1 cellular context compared by ENCODE assay signal in the genomic region with DNA sequence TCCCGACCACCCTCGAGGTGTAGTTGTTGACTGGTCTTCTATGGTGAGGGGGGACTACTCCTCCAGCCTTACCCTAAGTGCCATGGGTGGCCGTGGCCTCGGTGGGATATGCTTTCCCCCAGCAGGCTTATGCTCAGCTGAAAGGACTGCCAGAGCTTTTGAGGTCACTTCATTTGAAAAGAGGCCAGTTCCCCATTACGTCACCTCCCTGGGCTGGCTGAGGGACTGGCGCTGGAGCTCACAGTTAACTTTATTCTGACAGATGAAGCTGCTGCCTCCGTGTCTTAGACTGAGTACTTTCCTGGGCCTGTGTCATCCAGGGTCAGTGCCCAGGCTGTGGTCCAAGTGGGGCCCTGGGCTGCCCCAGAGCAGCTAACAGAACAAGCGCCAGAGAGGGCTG.
TF ChIP-seq lines count a peak whose summit lies in the region.

No MANE protein-coding gene starts in this region.

TF ChIP-seq in HepG2, 621 proteins besides CTCF, POLR2A, EP300 and RAD21 (continued from another document and continues in another):
- TF ChIP-seq, protein P1, sequence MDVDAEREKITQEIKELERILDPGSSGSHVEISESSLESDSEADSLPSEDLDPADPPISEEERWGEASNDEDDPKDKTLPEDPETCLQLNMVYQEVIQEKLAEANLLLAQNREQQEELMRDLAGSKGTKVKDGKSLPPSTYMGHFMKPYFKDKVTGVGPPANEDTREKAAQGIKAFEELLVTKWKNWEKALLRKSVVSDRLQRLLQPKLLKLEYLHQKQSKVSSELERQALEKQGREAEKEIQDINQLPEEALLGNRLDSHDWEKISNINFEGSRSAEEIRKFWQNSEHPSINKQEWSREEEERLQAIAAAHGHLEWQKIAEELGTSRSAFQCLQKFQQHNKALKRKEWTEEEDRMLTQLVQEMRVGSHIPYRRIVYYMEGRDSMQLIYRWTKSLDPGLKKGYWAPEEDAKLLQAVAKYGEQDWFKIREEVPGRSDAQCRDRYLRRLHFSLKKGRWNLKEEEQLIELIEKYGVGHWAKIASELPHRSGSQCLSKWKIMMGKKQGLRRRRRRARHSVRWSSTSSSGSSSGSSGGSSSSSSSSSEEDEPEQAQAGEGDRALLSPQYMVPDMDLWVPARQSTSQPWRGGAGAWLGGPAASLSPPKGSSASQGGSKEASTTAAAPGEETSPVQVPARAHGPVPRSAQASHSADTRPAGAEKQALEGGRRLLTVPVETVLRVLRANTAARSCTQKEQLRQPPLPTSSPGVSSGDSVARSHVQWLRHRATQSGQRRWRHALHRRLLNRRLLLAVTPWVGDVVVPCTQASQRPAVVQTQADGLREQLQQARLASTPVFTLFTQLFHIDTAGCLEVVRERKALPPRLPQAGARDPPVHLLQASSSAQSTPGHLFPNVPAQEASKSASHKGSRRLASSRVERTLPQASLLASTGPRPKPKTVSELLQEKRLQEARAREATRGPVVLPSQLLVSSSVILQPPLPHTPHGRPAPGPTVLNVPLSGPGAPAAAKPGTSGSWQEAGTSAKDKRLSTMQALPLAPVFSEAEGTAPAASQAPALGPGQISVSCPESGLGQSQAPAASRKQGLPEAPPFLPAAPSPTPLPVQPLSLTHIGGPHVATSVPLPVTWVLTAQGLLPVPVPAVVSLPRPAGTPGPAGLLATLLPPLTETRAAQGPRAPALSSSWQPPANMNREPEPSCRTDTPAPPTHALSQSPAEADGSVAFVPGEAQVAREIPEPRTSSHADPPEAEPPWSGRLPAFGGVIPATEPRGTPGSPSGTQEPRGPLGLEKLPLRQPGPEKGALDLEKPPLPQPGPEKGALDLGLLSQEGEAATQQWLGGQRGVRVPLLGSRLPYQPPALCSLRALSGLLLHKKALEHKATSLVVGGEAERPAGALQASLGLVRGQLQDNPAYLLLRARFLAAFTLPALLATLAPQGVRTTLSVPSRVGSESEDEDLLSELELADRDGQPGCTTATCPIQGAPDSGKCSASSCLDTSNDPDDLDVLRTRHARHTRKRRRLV (CRISPR knock-in tag; IDR thresholded peaks at IDR 0.05): no peak
- no peak for TF ChIP-seq KLF6 (CRISPR knock-in tag; IDR thresholded peaks at IDR 0.05)
- TF ChIP-seq PLSCR1 (CRISPR knock-in tag; IDR thresholded peaks at IDR 0.05; ENCODE audit: borderline replicate concordance): no peak
- TF ChIP-seq, protein P2, sequence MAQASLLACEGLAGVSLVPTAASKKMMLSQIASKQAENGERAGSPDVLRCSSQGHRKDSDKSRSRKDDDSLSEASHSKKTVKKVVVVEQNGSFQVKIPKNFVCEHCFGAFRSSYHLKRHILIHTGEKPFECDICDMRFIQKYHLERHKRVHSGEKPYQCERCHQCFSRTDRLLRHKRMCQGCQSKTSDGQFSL (CRISPR knock-in tag; IDR thresholded peaks at IDR 0.05): no peak
- TF ChIP-seq, protein P3, sequence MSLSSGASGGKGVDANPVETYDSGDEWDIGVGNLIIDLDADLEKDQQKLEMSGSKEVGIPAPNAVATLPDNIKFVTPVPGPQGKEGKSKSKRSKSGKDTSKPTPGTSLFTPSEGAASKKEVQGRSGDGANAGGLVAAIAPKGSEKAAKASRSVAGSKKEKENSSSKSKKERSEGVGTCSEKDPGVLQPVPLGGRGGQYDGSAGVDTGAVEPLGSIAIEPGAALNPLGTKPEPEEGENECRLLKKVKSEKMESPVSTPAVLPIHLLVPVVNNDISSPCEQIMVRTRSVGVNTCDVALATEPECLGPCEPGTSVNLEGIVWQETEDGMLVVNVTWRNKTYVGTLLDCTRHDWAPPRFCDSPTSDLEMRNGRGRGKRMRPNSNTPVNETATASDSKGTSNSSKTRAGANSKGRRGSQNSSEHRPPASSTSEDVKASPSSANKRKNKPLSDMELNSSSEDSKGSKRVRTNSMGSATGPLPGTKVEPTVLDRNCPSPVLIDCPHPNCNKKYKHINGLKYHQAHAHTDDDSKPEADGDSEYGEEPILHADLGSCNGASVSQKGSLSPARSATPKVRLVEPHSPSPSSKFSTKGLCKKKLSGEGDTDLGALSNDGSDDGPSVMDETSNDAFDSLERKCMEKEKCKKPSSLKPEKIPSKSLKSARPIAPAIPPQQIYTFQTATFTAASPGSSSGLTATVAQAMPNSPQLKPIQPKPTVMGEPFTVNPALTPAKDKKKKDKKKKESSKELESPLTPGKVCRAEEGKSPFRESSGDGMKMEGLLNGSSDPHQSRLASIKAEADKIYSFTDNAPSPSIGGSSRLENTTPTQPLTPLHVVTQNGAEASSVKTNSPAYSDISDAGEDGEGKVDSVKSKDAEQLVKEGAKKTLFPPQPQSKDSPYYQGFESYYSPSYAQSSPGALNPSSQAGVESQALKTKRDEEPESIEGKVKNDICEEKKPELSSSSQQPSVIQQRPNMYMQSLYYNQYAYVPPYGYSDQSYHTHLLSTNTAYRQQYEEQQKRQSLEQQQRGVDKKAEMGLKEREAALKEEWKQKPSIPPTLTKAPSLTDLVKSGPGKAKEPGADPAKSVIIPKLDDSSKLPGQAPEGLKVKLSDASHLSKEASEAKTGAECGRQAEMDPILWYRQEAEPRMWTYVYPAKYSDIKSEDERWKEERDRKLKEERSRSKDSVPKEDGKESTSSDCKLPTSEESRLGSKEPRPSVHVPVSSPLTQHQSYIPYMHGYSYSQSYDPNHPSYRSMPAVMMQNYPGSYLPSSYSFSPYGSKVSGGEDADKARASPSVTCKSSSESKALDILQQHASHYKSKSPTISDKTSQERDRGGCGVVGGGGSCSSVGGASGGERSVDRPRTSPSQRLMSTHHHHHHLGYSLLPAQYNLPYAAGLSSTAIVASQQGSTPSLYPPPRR (CRISPR knock-in tag; IDR thresholded peaks at IDR 0.05; ENCODE audit: borderline replicate concordance): no peak
- no peak for TF ChIP-seq MZF1 (CRISPR knock-in tag; IDR thresholded peaks at IDR 0.05; ENCODE audit: borderline replicate concordance)
- no peak for TF ChIP-seq JDP2 (CRISPR knock-in tag; IDR thresholded peaks at IDR 0.05; ENCODE audit: borderline replicate concordance)
- no peak for TF ChIP-seq POLR2AphosphoS5 (IDR thresholded peaks at IDR 0.05; ENCODE audit: low read depth, low read length)
- TF ChIP-seq MLLT10 (CRISPR knock-in tag; IDR thresholded peaks at IDR 0.05): no peak
- TF ChIP-seq ZBTB21 (CRISPR knock-in tag; IDR thresholded peaks at IDR 0.05): 0 out of 2 replicates have a peak, but pooled peaks have one; percentile 48
- TF ChIP-seq YY1 (IDR thresholded peaks at IDR 0.05; ENCODE audit: insufficient read depth, insufficient replicate concordance, low read depth, low read length): no peak
- TF ChIP-seq ZFP90 (CRISPR knock-in tag; IDR thresholded peaks at IDR 0.05; ENCODE audit: borderline replicate concordance): 0 out of 2 replicates have a peak, but pooled peaks have one; percentile 57
- no peak for TF ChIP-seq ZNF768 (CRISPR knock-in tag; IDR thresholded peaks at IDR 0.05)
- TF ChIP-seq, protein P4, sequence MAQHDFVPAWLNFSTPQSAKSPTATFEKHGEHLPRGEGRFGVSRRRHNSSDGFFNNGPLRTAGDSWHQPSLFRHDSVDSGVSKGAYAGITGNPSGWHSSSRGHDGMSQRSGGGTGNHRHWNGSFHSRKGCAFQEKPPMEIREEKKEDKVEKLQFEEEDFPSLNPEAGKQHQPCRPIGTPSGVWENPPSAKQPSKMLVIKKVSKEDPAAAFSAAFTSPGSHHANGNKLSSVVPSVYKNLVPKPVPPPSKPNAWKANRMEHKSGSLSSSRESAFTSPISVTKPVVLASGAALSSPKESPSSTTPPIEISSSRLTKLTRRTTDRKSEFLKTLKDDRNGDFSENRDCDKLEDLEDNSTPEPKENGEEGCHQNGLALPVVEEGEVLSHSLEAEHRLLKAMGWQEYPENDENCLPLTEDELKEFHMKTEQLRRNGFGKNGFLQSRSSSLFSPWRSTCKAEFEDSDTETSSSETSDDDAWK (CRISPR knock-in tag; IDR thresholded peaks at IDR 0.05): no peak
- TF ChIP-seq, protein P5, sequence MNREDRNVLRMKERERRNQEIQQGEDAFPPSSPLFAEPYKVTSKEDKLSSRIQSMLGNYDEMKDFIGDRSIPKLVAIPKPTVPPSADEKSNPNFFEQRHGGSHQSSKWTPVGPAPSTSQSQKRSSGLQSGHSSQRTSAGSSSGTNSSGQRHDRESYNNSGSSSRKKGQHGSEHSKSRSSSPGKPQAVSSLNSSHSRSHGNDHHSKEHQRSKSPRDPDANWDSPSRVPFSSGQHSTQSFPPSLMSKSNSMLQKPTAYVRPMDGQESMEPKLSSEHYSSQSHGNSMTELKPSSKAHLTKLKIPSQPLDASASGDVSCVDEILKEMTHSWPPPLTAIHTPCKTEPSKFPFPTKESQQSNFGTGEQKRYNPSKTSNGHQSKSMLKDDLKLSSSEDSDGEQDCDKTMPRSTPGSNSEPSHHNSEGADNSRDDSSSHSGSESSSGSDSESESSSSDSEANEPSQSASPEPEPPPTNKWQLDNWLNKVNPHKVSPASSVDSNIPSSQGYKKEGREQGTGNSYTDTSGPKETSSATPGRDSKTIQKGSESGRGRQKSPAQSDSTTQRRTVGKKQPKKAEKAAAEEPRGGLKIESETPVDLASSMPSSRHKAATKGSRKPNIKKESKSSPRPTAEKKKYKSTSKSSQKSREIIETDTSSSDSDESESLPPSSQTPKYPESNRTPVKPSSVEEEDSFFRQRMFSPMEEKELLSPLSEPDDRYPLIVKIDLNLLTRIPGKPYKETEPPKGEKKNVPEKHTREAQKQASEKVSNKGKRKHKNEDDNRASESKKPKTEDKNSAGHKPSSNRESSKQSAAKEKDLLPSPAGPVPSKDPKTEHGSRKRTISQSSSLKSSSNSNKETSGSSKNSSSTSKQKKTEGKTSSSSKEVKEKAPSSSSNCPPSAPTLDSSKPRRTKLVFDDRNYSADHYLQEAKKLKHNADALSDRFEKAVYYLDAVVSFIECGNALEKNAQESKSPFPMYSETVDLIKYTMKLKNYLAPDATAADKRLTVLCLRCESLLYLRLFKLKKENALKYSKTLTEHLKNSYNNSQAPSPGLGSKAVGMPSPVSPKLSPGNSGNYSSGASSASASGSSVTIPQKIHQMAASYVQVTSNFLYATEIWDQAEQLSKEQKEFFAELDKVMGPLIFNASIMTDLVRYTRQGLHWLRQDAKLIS (CRISPR knock-in tag; IDR thresholded peaks at IDR 0.05): no peak
- TF ChIP-seq ZNF563 (CRISPR knock-in tag; IDR thresholded peaks at IDR 0.05): no peak
- no peak for TF ChIP-seq ZNF460 (CRISPR knock-in tag; IDR thresholded peaks at IDR 0.05; ENCODE audit: borderline replicate concordance)
- no peak for TF ChIP-seq U2AF2 (IDR thresholded peaks at IDR 0.05; ENCODE audit: low read depth, low read length)
- TF ChIP-seq, protein P6, sequence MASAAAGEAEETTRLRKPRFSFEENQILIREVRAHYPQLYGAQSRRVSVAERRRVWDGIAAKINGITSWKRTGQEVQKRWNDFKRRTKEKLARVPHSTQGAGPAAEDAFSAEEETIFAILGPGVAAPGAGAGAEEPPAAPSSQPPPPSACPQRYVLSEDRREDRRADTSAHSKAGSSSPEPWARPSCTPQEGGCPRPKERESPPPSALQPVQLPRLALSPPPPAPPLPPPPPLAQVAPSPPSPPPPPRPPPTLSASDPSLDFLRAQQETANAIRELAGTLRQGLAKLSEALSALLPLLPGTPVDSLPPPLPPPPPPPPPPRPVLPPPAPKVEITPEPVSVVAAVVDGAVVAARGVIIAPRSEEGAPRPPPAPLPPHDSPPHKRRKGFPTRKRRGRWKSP (CRISPR knock-in tag; IDR thresholded peaks at IDR 0.05): no peak
- TF ChIP-seq PRDM4 (CRISPR knock-in tag; IDR thresholded peaks at IDR 0.05; ENCODE audit: borderline replicate concordance): no peak
- TF ChIP-seq, protein P7, sequence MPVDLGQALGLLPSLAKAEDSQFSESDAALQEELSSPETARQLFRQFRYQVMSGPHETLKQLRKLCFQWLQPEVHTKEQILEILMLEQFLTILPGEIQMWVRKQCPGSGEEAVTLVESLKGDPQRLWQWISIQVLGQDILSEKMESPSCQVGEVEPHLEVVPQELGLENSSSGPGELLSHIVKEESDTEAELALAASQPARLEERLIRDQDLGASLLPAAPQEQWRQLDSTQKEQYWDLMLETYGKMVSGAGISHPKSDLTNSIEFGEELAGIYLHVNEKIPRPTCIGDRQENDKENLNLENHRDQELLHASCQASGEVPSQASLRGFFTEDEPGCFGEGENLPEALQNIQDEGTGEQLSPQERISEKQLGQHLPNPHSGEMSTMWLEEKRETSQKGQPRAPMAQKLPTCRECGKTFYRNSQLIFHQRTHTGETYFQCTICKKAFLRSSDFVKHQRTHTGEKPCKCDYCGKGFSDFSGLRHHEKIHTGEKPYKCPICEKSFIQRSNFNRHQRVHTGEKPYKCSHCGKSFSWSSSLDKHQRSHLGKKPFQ (CRISPR knock-in tag; IDR thresholded peaks at IDR 0.05; ENCODE audit: insufficient replicate concordance): no peak
- no peak for TF ChIP-seq MTA1 (CRISPR knock-in tag; IDR thresholded peaks at IDR 0.05; ENCODE audit: borderline replicate concordance)
- TF ChIP-seq, protein P8, sequence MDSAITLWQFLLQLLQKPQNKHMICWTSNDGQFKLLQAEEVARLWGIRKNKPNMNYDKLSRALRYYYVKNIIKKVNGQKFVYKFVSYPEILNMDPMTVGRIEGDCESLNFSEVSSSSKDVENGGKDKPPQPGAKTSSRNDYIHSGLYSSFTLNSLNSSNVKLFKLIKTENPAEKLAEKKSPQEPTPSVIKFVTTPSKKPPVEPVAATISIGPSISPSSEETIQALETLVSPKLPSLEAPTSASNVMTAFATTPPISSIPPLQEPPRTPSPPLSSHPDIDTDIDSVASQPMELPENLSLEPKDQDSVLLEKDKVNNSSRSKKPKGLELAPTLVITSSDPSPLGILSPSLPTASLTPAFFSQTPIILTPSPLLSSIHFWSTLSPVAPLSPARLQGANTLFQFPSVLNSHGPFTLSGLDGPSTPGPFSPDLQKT (CRISPR knock-in tag; IDR thresholded peaks at IDR 0.05; ENCODE audit: borderline replicate concordance): no peak
- TF ChIP-seq ZNF547 (CRISPR knock-in tag; IDR thresholded peaks at IDR 0.05): no peak
- 0 out of 2 replicates have a peak, but pooled peaks have one; percentile 48 for TF ChIP-seq ARHGAP35 (CRISPR knock-in tag; IDR thresholded peaks at IDR 0.05; ENCODE audit: borderline replicate concordance)
- 0 out of 2 replicates have a peak, but pooled peaks have one; percentile 29 for TF ChIP-seq ZBTB20 (CRISPR knock-in tag; IDR thresholded peaks at IDR 0.05; ENCODE audit: borderline replicate concordance, low read depth)
- no peak for TF ChIP-seq ZNF773 (CRISPR knock-in tag; IDR thresholded peaks at IDR 0.05; ENCODE audit: borderline replicate concordance)
- TF ChIP-seq ZFY (CRISPR knock-in tag; IDR thresholded peaks at IDR 0.05): peak; percentile 42; the same call in 1 of the 2 replicates
